Comparison of ENCODE assay signal across 13 cellular contexts in the genomic region with DNA sequence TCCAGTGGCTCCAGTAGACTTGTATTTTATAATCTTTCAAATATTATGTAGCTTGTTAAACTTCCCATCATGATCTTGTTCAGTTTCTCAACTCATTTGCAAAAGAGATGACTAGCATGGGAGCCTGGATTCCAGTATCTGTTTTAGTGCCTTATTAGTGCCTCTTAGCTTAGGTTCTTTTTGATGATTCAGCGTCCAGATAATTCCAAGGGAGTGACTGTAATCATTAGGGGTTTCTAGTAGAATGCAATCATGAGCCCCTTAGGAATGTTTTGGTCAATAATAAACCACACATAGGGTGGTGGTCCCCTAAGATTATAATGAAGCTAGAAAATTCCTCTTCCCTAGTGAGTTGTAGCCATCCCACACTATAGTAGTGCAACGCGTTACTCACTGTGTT. TPM values are rescaled to one million over a fixed set of nuclear protein-coding genes. Genes with fewer than 3 reads are reported as not detected.
A peak's percentile ranks its signal among the peaks of the same experiment; 100 is the strongest.
DNase-seq lines count a peak whose midpoint lies in the region; ATAC-seq and TF ChIP-seq lines count a peak whose summit lies in the region.
"Had no signal": no experiment of that assay in that cellular context is flagged by ENCODE, and none has a peak within 500 bp of the region (broad histone marks: within the 10 kb centered on the region; RNA-seq: fewer than 3 reads in every experiment).

No MANE protein-coding gene starts in this region.

- H3K9me3 ChIP-seq in muscle layer of duodenum (ENCODE audit: control insufficient read depth in 1 of 2, low read length in 2 of 2), result no peaks in the 10 kb centered on the region
- H3K9me3 ChIP-seq: neutrophil, thoracic aorta had no signal

- H3K4me3 ChIP-seq in LNCaP clone FGC (ENCODE audit: low read depth, low read length) (peak overlapping the region; percentile 19), cardiac fibroblast (replicated peaks in 1 of 2; ENCODE audit: low read depth in 2 of 2, low read length in 2 of 2) (no peak overlapping the region), muscle layer of duodenum (ENCODE audit: low read depth in 1 of 2, low read length in 2 of 2) (no peak overlapping the region)
- H3K4me3 ChIP-seq: coronary artery, thoracic aorta had no signal

- peak; percentile 55 for DNase-seq in AG20443 (ENCODE audit: low spot score)
- DNase-seq in LNCaP clone FGC (ENCODE audit: low read depth), result no peak
- peak; percentile 37 to 92 for DNase-seq in cardiac fibroblast (ENCODE audit: low read depth in 2 of 2)
- no peak for DNase-seq in ureter (ENCODE audit: low spot score)
- no peak for DNase-seq in COLO668 (lab: John Stamatoyannopoulos, UW; ENCODE audit: unreplicated experiment)
- DNase-seq: activated T-cell treated with anti-CD3 and anti-CD28 coated beads, Interleukin-2, amount 50 U/mL, for 24 hours; stimulated activated CD4-positive, alpha-beta T cell treated with anti-CD3 and anti-CD28 coated beads, Interleukin-4, amount 100 ng/mL, for 4 hours had no signal

- H3K27me3 ChIP-seq in muscle layer of duodenum (ENCODE audit: low read depth, low read length), result no peaks in the 10 kb centered on the region
- H3K27me3 ChIP-seq: neutrophil had no signal

- ATAC-seq in GM21390 (IDR thresholded peaks at IDR 0.05; ENCODE audit: unreplicated experiment) (no peak), HG03175 (IDR thresholded peaks at IDR 0.05; ENCODE audit: unreplicated experiment) (no peak)

- H3K36me3 ChIP-seq in muscle layer of duodenum (ENCODE audit: control insufficient read depth in 1 of 2, insufficient read depth in 2 of 2, low read length in 2 of 2), result no peaks in the 10 kb centered on the region
- H3K36me3 ChIP-seq: neutrophil, thoracic aorta had no signal

- H3K4me1 ChIP-seq in muscle layer of duodenum (ENCODE audit: control insufficient read depth in 1 of 2, insufficient read depth in 2 of 2, low read length in 2 of 2), result peaks cover 7 to 14% of the 10 kb centered on the region in 2 donors

- TF ChIP-seq CTCF in LNCaP clone FGC (IDR thresholded peaks at IDR 0.05; ENCODE audit: control insufficient read depth, extremely low read depth, insufficient read depth) (no peak), cardiac fibroblast (IDR thresholded peaks at IDR 0.05; ENCODE audit: low read depth, low read length) (no peak)

- peak overlapping the region; percentile 19 for H3K27ac ChIP-seq in muscle layer of duodenum (ENCODE audit: low read length)
- H3K27ac ChIP-seq: coronary artery, neutrophil, thoracic aorta had no signal

RNA-seq across cellular contexts. Expression of a gene that starts 7.0 kb away (rescaled TPM):
- total RNA-seq in ureter, result 137 TPM

Comparison
In these comparisons a context has a peak if more than half of its experiments do, and no peak if none do; other contexts are left out.
1. DNase-seq: peak in AG20443 (single experiment) and cardiac fibroblast (2 of 2); none in LNCaP clone FGC (single experiment), ureter (single experiment) and COLO668 (single experiment).